ENCODE assay signal across 14 cellular contexts in the genomic region with DNA sequence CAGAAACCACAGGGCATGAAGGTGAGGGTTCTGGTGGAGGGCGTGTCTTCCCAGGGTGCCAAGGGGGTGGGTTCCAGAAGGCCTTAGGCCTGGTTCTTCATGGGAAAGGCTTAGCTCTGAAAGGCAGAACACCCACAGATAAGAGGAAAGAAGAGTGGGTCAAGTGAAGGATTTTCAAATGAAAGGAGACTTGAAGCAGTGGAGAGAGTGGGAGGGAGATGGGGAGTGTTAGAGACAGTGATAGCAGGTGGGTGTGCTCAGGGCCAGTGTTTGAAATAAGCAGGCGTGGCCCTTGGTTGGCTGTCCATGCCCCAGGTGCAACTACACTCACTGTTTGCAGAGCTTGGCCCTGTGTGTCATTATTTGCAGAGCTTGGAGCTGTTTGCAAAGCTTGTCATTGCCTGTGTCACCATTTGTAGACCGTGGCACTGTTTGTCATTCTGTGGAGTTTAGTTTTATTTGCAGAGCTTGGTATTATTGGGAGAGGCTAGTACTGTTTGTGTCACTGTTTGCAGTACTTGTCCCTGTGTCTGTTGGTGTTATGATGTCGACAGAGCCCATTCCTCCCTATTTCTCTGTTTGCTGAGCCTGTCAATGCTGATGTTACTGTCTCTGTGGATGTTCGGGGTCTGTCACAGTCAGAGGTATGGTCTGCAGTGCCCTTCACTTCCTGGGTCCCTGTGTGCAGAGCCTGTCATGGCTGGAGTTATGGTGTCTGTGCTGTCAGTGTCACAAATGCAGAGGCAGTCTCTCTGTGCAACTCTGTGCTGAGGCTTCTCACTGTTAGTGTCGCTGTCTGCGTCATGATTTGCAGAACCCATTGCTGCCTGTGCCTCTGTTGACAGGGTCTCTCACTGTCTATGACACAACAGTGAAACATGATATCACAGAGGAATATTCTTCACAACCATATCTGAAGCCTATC.
DNase-seq lines count a peak whose midpoint lies in the region; ATAC-seq, FAIRE-seq and TF ChIP-seq lines count a peak whose summit lies in the region.
"Had no signal": no experiment of that assay in that cellular context is flagged by ENCODE, and none has a peak within 500 bp of the region (broad histone marks: within the 10 kb centered on the region; RNA-seq: fewer than 3 reads in every experiment).

No MANE protein-coding gene starts in this region.

- H3K4me1 ChIP-seq in neuronal stem cell (ENCODE audit: control insufficient read depth in 2 of 2, insufficient read depth in 1 of 2, low read depth in 1 of 2, low read length in 2 of 2) (peaks cover 2 to 13% of the 10 kb centered on the region in 2 donors), aorta (ENCODE audit: control insufficient read depth in 1 of 2, insufficient read depth in 2 of 2, low read length in 2 of 2) (no peaks in the 10 kb centered on the region)

- H2BK5ac ChIP-seq in neuronal stem cell (ENCODE audit: low read length): no peak overlapping the region

- H3K14ac ChIP-seq in neuronal stem cell (ENCODE audit: low read length): no peak overlapping the region

- intact Hi-C loops in aorta (cut with DNase I): no loop called here

- no peaks in the 10 kb centered on the region for H3K79me1 ChIP-seq in neuronal stem cell (ENCODE audit: low read depth, low read length)

- H4K8ac ChIP-seq in neuronal stem cell (ENCODE audit: low read depth, low read length): no peak overlapping the region

- no peak overlapping the region for H2BK12ac ChIP-seq in neuronal stem cell (ENCODE audit: low read length)

- H3K27me3 ChIP-seq in neuronal stem cell (ENCODE audit: control insufficient read depth in 3 of 3, insufficient read depth in 3 of 3, low read depth in 1 of 3, low read length in 3 of 3): no peaks in the 10 kb centered on the region
- no peaks in the 10 kb centered on the region for H3K27me3 ChIP-seq in aorta (ENCODE audit: control insufficient read depth in 1 of 2, insufficient read depth in 2 of 2, low read length in 1 of 2)

- H3K27ac ChIP-seq in angular gyrus (ENCODE audit: low read depth, low read length) (peak overlapping the region; percentile 36), neuronal stem cell (replicated peaks; ENCODE audit: low read length) (no peak overlapping the region), aorta (ENCODE audit: low read depth in 1 of 2, low read length in 2 of 2) (no peak overlapping the region)

- TF ChIP-seq POLR2A in GM12891 (IDR thresholded peaks at IDR 0.05; ENCODE audit: low read depth, low read length): no peak

- peak overlapping the region; percentile 48 for H3K18ac ChIP-seq in neuronal stem cell (ENCODE audit: low read length)

- ATAC-seq in GM18511 (IDR thresholded peaks at IDR 0.05; ENCODE audit: unreplicated experiment) (no peak), aorta (ENCODE audit: low FRiP score) (no peak)

- no peak overlapping the region for H3K23ac ChIP-seq in neuronal stem cell (ENCODE audit: low read depth, low read length, poor library complexity)

- H3K9ac ChIP-seq in neuronal stem cell (ENCODE audit: low read depth, low read length, poor library complexity): no peak overlapping the region

- no peak for FAIRE-seq in GM12891 (lab: Jason Lieb, UNC)
- no peak for FAIRE-seq in urothelium cell line (lab: Jason Lieb, UNC)
- FAIRE-seq: frontal cortex, GM18507, H54 had no signal

- H2AFZ ChIP-seq in neuronal stem cell (ENCODE audit: low read length): no peak overlapping the region

- H3K4ac ChIP-seq in neuronal stem cell (ENCODE audit: low read length): no peak overlapping the region

- no peak overlapping the region for H2BK120ac ChIP-seq in neuronal stem cell (ENCODE audit: low read depth, low read length)

- no CpG with 5 or more reads among the region's 7 CpGs for WGBS in neuronal stem cell (ENCODE audit: extremely low coverage in 2 of 2, insufficient read length in 2 of 2, insufficient replicate concordance in 1 of 2), 2 donors
- WGBS in aorta, 2 donors: 93 to 94% methylated on average over 7 of the region's 7 CpGs

- no peaks in the 10 kb centered on the region for H3K36me3 ChIP-seq in neuronal stem cell (replicated peaks in 1 of 2; ENCODE audit: control insufficient read depth in 2 of 2, insufficient read depth in 2 of 2, low read length in 2 of 2)
- H3K36me3 ChIP-seq in aorta (ENCODE audit: control insufficient read depth in 1 of 2, insufficient read depth in 2 of 2, low read length in 1 of 2): no peaks in the 10 kb centered on the region

- no peak overlapping the region for H2AK5ac ChIP-seq in neuronal stem cell (ENCODE audit: low read depth, low read length)

- H2BK15ac ChIP-seq in neuronal stem cell (ENCODE audit: low read length): no peak overlapping the region

- H3K4me3 ChIP-seq in neuronal stem cell (ENCODE audit: low read length in 2 of 2) (no peak overlapping the region), aorta (ENCODE audit: low read length in 2 of 2) (no peak overlapping the region)

- H4K91ac ChIP-seq in neuronal stem cell (ENCODE audit: low read depth, low read length, poor library complexity): no peak overlapping the region

- no peak overlapping the region for H3K4me2 ChIP-seq in neuronal stem cell (ENCODE audit: insufficient read depth, low read length, poor library complexity, severe bottlenecking)

- H3K9me3 ChIP-seq in neuronal stem cell (replicated peaks in 1 of 2; ENCODE audit: control insufficient read depth in 2 of 2, insufficient read depth in 1 of 2, low read depth in 1 of 2, low read length in 2 of 2) (peaks cover 0 to 4% of the 10 kb centered on the region in 2 donors), aorta (ENCODE audit: control insufficient read depth, low read length) (no peaks in the 10 kb centered on the region)

- peak; percentile 97 for DNase-seq in DMS53 treated with DMSO at 0.1 percent for 48 hours (lab: John Stamatoyannopoulos, UW; ENCODE audit: unreplicated experiment)
- DNase-seq in NCI-H2196 treated with DMSO at 0.1 percent for 48 hours (lab: John Stamatoyannopoulos, UW; ENCODE audit: unreplicated experiment): peak; percentile 40
- no peak for DNase-seq in neuronal stem cell (ENCODE audit: low spot score)
- DNase-seq in GM12891 (ENCODE audit: insufficient read length, low spot score): no peak
- DNase-seq in urothelium cell line (ENCODE audit: low spot score): no peak
- DNase-seq in aorta: no peak
- DNase-seq: C1 segment of cervical spinal cord; GDM1; stimulated activated CD4-positive, alpha-beta T cell treated with anti-CD3 and anti-CD28 coated beads, Interleukin-1b, Interleukin-23, amount 100 ng/mL, for 48 hours had no signal

TF ChIP-seq in GM12891, 5 proteins besides CTCF, POLR2A, EP300 and RAD21:
- TF ChIP-seq PAX5 (IDR thresholded peaks at IDR 0.05; ENCODE audit: insufficient read depth, low read length, severe bottlenecking) (no peak), TAF1 (IDR thresholded peaks at IDR 0.05; ENCODE audit: low read depth, low read length) (no peak), POLR2AphosphoS5 (IDR thresholded peaks at IDR 0.05; ENCODE audit: low read depth, low read length) (no peak), SPI1 (IDR thresholded peaks at IDR 0.05; ENCODE audit: low read depth, low read length) (no peak), POU2F2 (IDR thresholded peaks at IDR 0.05; ENCODE audit: low read depth, low read length) (no peak)

Comparison
In these comparisons a context has a peak if more than half of its experiments do, and no peak if none do; other contexts are left out.
1. DNase-seq: peak in DMS53 treated with DMSO at 0.1 percent for 48 hours (single experiment) and NCI-H2196 treated with DMSO at 0.1 percent for 48 hours (single experiment); none in neuronal stem cell (single experiment), GM12891 (single experiment), urothelium cell line (single experiment) and aorta (0 of 2).